ENCODE assay signal across 1 cellular context in the genomic region with DNA sequence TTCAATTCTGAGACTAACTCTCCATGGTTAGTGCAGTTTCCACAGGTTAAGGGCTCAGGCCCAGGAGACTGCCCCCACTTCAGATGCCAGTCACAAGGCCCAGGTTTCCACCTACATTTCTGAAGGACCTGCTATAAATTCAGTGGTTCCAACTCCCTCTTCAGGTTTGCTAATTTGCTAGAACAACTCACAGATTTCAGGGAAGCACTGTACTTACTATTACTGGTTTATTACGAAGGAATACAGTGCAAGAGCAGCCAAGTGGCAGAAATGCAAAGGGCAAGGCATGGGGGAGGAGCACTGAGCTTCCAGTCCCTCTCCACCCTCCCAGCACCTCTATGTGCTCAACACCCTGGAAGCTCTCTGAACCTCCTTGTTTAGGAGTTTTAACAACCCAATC.
TF ChIP-seq lines count a peak whose summit lies in the region.

No MANE protein-coding gene starts in this region.

TF ChIP-seq in GM23338, 12 proteins besides CTCF, POLR2A, EP300 and RAD21 (continued from another document):
- TF ChIP-seq NANOG (IDR thresholded peaks at IDR 0.05; ENCODE audit: borderline replicate concordance) (no peak), ZNF331 (CRISPR knock-in tag; IDR thresholded peaks at IDR 0.05; ENCODE audit: low read depth) (no peak), EZH2phosphoT487 (IDR thresholded peaks at IDR 0.05; ENCODE audit: unreplicated experiment) (no peak), JUNB (IDR thresholded peaks at IDR 0.05; ENCODE audit: unreplicated experiment) (no peak), CREB1 (CRISPR knock-in tag; IDR thresholded peaks at IDR 0.05; ENCODE audit: low read depth) (no peak)
- TF ChIP-seq, protein P1, sequence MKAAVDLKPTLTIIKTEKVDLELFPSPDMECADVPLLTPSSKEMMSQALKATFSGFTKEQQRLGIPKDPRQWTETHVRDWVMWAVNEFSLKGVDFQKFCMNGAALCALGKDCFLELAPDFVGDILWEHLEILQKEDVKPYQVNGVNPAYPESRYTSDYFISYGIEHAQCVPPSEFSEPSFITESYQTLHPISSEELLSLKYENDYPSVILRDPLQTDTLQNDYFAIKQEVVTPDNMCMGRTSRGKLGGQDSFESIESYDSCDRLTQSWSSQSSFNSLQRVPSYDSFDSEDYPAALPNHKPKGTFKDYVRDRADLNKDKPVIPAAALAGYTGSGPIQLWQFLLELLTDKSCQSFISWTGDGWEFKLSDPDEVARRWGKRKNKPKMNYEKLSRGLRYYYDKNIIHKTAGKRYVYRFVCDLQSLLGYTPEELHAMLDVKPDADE (IDR thresholded peaks at IDR 0.05) = no peak
- TF ChIP-seq, protein P2, sequence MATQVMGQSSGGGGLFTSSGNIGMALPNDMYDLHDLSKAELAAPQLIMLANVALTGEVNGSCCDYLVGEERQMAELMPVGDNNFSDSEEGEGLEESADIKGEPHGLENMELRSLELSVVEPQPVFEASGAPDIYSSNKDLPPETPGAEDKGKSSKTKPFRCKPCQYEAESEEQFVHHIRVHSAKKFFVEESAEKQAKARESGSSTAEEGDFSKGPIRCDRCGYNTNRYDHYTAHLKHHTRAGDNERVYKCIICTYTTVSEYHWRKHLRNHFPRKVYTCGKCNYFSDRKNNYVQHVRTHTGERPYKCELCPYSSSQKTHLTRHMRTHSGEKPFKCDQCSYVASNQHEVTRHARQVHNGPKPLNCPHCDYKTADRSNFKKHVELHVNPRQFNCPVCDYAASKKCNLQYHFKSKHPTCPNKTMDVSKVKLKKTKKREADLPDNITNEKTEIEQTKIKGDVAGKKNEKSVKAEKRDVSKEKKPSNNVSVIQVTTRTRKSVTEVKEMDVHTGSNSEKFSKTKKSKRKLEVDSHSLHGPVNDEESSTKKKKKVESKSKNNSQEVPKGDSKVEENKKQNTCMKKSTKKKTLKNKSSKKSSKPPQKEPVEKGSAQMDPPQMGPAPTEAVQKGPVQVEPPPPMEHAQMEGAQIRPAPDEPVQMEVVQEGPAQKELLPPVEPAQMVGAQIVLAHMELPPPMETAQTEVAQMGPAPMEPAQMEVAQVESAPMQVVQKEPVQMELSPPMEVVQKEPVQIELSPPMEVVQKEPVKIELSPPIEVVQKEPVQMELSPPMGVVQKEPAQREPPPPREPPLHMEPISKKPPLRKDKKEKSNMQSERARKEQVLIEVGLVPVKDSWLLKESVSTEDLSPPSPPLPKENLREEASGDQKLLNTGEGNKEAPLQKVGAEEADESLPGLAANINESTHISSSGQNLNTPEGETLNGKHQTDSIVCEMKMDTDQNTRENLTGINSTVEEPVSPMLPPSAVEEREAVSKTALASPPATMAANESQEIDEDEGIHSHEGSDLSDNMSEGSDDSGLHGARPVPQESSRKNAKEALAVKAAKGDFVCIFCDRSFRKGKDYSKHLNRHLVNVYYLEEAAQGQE (IDR thresholded peaks at IDR 0.05; ENCODE audit: unreplicated experiment) = no peak
